ENCODE assay signal across 1 cellular context in the genomic region with DNA sequence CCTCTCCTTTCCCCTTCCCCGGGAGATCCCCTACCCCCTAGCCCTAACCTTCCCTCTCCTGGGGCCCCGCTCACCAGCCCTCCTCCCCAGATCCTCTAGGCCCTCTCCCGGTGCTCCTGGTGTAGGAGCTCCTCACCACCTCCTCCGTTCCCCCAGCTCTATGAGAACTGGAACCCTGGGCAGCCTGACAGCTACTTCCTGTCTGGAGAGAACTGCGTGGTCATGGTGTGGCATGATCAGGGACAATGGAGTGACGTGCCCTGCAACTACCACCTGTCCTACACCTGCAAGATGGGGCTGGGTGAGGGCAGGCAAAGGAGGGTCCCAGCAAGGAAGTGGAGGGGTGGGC.
TF ChIP-seq lines count a peak whose summit lies in the region.

No MANE protein-coding gene starts in this region.

TF ChIP-seq in H1, 55 proteins besides CTCF, POLR2A, EP300 and RAD21:
- TF ChIP-seq BACH1 (IDR thresholded peaks at IDR 0.05; ENCODE audit: low read length) (no peak), KDM1A (IDR thresholded peaks at IDR 0.05; ENCODE audit: borderline replicate concordance, low read length) (no peak), JUND (IDR thresholded peaks at IDR 0.05; ENCODE audit: low read length) (no peak), GABPA (IDR thresholded peaks at IDR 0.05; ENCODE audit: borderline replicate concordance, insufficient read depth, low read length) (no peak), TAF7 (optimal IDR thresholded peaks at IDR 0.05; ENCODE audit: borderline replicate concordance, low read depth, low read length) (no peak), SIX5 (IDR thresholded peaks at IDR 0.05; ENCODE audit: low read depth, low read length) (no peak), CTBP2 (IDR thresholded peaks at IDR 0.05; ENCODE audit: borderline replicate concordance, insufficient read depth, insufficient read length, low read length) (no peak), CREB1 (IDR thresholded peaks at IDR 0.05) (no peak), BCL11A (IDR thresholded peaks at IDR 0.05; ENCODE audit: low read depth in 2 of 2, low read length in 2 of 2) (no peak), MAFK (IDR thresholded peaks at IDR 0.05; ENCODE audit: low read depth, low read length) (no peak), TAF1 (IDR thresholded peaks at IDR 0.05; ENCODE audit: low read depth, low read length) (no peak), YY1 (IDR thresholded peaks at IDR 0.05; ENCODE audit: low read depth, low read length) (no peak), CHD2 (IDR thresholded peaks at IDR 0.05; ENCODE audit: low read length) (no peak)
